ENCODE assay signal across 2 cellular contexts in the genomic region with DNA sequence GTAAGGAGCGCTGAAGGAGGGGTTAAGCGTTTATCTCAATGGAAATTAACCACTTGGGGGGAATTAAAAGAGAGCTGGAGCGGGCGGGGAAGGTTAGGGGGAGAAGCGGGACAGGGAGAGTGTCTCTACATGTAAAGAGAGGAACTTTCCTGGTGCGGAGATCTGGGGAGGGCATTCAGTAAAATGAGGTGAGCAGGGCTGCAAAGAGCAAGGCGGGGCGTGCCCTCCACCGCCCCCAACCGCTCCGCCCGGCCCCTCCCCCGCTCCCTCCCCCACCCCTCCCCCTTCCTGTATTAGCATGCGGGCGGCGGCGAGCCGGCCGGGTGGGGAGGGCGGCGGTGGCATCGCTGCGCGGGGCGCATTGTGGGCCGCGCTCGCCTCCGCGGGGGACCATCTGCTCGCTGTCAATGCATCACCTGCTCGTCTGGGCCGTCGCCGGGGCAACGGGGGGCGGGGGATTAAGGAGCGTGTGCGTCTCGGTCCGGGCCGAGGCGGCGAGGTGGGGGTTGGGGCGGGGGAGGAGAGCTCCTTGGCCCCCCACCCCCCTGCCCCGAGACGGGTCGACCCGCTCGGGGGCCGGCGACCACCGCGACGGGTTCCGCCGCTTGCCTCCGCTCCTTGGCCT.
TF ChIP-seq lines count a peak whose summit lies in the region.

No MANE protein-coding gene starts in this region.

TF ChIP-seq in GM12878, 131 proteins besides CTCF, POLR2A, EP300 and RAD21:
- TF ChIP-seq TCF12 (IDR thresholded peaks at IDR 0.05; ENCODE audit: low read depth, low read length) = peak; percentile 93
- TF ChIP-seq MTA2 (IDR thresholded peaks at IDR 0.05; ENCODE audit: low read depth) = no peak
- TF ChIP-seq, protein P1, sequence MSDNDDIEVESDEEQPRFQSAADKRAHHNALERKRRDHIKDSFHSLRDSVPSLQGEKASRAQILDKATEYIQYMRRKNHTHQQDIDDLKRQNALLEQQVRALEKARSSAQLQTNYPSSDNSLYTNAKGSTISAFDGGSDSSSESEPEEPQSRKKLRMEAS (IDR thresholded peaks at IDR 0.05; ENCODE audit: low read depth, low read length) = 0 out of 2 replicates have a peak, but pooled peaks have one; percentile 22
- TF ChIP-seq BHLHE40 (IDR thresholded peaks at IDR 0.05; ENCODE audit: borderline replicate concordance in 1 of 2, low read depth in 2 of 2, low read length in 1 of 2) = peak in 1 of 2 experiments; percentile 44; a peak in 2 of 4 replicates
- no peak for TF ChIP-seq TARDBP (IDR thresholded peaks at IDR 0.05; ENCODE audit: borderline replicate concordance)
- TF ChIP-seq EZH2 (IDR thresholded peaks at IDR 0.05; ENCODE audit: borderline replicate concordance, control insufficient read depth, low read depth, low read length) = no peak
- peak; percentile 50; the same call in 1 of the 2 replicates for TF ChIP-seq CHD2 (IDR thresholded peaks at IDR 0.05; ENCODE audit: borderline replicate concordance, low read depth, low read length)
- TF ChIP-seq, protein P2, sequence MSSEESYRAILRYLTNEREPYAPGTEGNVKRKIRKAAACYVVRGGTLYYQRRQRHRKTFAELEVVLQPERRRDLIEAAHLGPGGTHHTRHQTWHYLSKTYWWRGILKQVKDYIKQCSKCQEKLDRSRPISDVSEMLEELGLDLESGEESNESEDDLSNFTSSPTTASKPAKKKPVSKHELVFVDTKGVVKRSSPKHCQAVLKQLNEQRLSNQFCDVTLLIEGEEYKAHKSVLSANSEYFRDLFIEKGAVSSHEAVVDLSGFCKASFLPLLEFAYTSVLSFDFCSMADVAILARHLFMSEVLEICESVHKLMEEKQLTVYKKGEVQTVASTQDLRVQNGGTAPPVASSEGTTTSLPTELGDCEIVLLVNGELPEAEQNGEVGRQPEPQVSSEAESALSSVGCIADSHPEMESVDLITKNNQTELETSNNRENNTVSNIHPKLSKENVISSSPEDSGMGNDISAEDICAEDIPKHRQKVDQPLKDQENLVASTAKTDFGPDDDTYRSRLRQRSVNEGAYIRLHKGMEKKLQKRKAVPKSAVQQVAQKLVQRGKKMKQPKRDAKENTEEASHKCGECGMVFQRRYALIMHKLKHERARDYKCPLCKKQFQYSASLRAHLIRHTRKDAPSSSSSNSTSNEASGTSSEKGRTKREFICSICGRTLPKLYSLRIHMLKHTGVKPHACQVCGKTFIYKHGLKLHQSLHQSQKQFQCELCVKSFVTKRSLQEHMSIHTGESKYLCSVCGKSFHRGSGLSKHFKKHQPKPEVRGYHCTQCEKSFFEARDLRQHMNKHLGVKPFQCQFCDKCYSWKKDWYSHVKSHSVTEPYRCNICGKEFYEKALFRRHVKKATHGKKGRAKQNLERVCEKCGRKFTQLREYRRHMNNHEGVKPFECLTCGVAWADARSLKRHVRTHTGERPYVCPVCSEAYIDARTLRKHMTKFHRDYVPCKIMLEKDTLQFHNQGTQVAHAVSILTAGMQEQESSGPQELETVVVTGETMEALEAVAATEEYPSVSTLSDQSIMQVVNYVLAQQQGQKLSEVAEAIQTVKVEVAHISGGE (CRISPR knock-in tag; IDR thresholded peaks at IDR 0.05) = no peak
- no peak for TF ChIP-seq WRNIP1 (IDR thresholded peaks at IDR 0.05; ENCODE audit: borderline replicate concordance, low read depth, low read length)
- no peak for TF ChIP-seq ZZZ3 (IDR thresholded peaks at IDR 0.05; ENCODE audit: control insufficient read depth, insufficient read length, low read depth)
- TF ChIP-seq CREB1 (IDR thresholded peaks at IDR 0.05; ENCODE audit: low read depth) = no peak
- no peak for TF ChIP-seq ETV6 (conservative IDR thresholded peaks at IDR 0.05 in 1 of 2, IDR thresholded peaks at IDR 0.05 in 1 of 2; ENCODE audit: borderline replicate concordance in 1 of 2, low read depth in 1 of 2)
- peak; percentile 54; the same call in 1 of the 2 replicates for TF ChIP-seq BMI1 (IDR thresholded peaks at IDR 0.05; ENCODE audit: borderline replicate concordance)
- TF ChIP-seq CHD1 (IDR thresholded peaks at IDR 0.05; ENCODE audit: low read depth, low read length) = 0 out of 2 replicates have a peak, but pooled peaks have one; percentile 19
- TF ChIP-seq, protein P3, sequence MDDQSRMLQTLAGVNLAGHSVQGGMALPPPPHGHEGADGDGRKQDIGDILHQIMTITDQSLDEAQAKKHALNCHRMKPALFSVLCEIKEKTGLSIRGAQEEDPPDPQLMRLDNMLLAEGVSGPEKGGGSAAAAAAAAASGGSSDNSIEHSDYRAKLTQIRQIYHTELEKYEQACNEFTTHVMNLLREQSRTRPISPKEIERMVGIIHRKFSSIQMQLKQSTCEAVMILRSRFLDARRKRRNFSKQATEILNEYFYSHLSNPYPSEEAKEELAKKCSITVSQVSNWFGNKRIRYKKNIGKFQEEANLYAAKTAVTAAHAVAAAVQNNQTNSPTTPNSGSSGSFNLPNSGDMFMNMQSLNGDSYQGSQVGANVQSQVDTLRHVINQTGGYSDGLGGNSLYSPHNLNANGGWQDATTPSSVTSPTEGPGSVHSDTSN (IDR thresholded peaks at IDR 0.05; ENCODE audit: insufficient replicate concordance, low read depth, low read length) = peak; percentile 87
- no peak for TF ChIP-seq MEF2B (IDR thresholded peaks at IDR 0.05; ENCODE audit: partially characterized antibody, poor library complexity, severe bottlenecking)
- TF ChIP-seq TCF3 (IDR thresholded peaks at IDR 0.05; ENCODE audit: borderline replicate concordance, insufficient read depth, low read depth, low read length) = 0 out of 2 replicates have a peak, but pooled peaks have one; percentile 44
- TF ChIP-seq, protein P4, sequence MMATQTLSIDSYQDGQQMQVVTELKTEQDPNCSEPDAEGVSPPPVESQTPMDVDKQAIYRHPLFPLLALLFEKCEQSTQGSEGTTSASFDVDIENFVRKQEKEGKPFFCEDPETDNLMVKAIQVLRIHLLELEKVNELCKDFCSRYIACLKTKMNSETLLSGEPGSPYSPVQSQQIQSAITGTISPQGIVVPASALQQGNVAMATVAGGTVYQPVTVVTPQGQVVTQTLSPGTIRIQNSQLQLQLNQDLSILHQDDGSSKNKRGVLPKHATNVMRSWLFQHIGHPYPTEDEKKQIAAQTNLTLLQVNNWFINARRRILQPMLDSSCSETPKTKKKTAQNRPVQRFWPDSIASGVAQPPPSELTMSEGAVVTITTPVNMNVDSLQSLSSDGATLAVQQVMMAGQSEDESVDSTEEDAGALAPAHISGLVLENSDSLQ (IDR thresholded peaks at IDR 0.05) = peak; percentile 82
- 0 out of 2 replicates have a peak, but pooled peaks have one; percentile 17 for TF ChIP-seq YY1 (IDR thresholded peaks at IDR 0.05; ENCODE audit: low read depth, low read length)
- no peak; a peak in 1 of 3 replicates for TF ChIP-seq EGR1 (IDR thresholded peaks at IDR 0.05; ENCODE audit: borderline replicate concordance in 1 of 2, low read depth in 2 of 2, low read length in 2 of 2)
- TF ChIP-seq, protein P5, sequence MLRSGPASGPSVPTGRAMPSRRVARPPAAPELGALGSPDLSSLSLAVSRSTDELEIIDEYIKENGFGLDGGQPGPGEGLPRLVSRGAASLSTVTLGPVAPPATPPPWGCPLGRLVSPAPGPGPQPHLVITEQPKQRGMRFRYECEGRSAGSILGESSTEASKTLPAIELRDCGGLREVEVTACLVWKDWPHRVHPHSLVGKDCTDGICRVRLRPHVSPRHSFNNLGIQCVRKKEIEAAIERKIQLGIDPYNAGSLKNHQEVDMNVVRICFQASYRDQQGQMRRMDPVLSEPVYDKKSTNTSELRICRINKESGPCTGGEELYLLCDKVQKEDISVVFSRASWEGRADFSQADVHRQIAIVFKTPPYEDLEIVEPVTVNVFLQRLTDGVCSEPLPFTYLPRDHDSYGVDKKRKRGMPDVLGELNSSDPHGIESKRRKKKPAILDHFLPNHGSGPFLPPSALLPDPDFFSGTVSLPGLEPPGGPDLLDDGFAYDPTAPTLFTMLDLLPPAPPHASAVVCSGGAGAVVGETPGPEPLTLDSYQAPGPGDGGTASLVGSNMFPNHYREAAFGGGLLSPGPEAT (IDR thresholded peaks at IDR 0.05; ENCODE audit: low read depth) = no peak

TF ChIP-seq in liver, 16 proteins besides CTCF, POLR2A, EP300 and RAD21:
- no peak for TF ChIP-seq JUND (IDR thresholded peaks at IDR 0.05)
- TF ChIP-seq EGR1 (IDR thresholded peaks at IDR 0.05; ENCODE audit: low read depth in 2 of 2) = no peak
